In the genomic region with DNA sequence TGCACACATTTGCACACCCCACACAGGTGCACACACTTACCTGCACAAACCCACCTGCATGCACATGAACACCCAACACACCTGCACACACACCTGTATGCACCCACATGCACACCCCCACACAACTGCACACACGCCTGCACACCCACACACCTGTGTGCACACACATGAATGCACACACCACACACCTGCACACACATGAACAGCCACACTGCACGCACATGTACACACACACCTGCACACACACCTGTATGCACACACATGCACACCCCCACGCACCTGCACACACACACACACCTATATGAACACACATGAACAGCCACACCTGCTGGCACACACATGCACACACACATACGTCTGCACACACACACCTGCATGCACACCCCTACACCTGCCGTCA, we compare ENCODE assay signal across 17 cellular contexts.
"Had no signal": no experiment of that assay in that cellular context is flagged by ENCODE, and none has a peak within 500 bp of the region (broad histone marks: within the 10 kb centered on the region; RNA-seq: fewer than 3 reads in every experiment).

No MANE protein-coding gene starts in this region.

- H3K27me3 ChIP-seq: ovary, upper lobe of left lung had no signal

- DNase-seq: central memory CD4-positive, alpha-beta T cell; cortex of kidney; effector memory CD4-positive, alpha-beta T cell; esophagus squamous epithelium; foreskin fibroblast; glutamatergic neuron; islet precursor cell; mesendoderm; naive B cell; nephron progenitor cell; ovary; stimulated activated naive CD4-positive, alpha-beta T cell; upper lobe of left lung; uterus had no signal

- H3K9me3 ChIP-seq: esophagus squamous epithelium, gastroesophageal sphincter, left lung, ovary, upper lobe of left lung, uterus had no signal

- H3K4me3 ChIP-seq: esophagus squamous epithelium, gastroesophageal sphincter, left lung, ovary, upper lobe of left lung, uterus had no signal

- H3K4me3 Mint-ChIP-seq: nephron progenitor cell had no signal

- ATAC-seq: gastroesophageal sphincter, left lung, sciatic nerve had no signal

- H3K27ac ChIP-seq: esophagus squamous epithelium, gastroesophageal sphincter, left lung, ovary, upper lobe of left lung, uterus had no signal

- H3K4me1 Mint-ChIP-seq: nephron progenitor cell had no signal

- H3K27ac Mint-ChIP-seq: naive B cell, nephron progenitor cell had no signal

- H3K4me1 ChIP-seq: left lung, uterus had no signal

- H3K36me3 ChIP-seq: esophagus squamous epithelium, gastroesophageal sphincter, left lung, ovary, upper lobe of left lung, uterus had no signal

- H3K36me3 Mint-ChIP-seq: naive B cell had no signal
